In the genomic region with DNA sequence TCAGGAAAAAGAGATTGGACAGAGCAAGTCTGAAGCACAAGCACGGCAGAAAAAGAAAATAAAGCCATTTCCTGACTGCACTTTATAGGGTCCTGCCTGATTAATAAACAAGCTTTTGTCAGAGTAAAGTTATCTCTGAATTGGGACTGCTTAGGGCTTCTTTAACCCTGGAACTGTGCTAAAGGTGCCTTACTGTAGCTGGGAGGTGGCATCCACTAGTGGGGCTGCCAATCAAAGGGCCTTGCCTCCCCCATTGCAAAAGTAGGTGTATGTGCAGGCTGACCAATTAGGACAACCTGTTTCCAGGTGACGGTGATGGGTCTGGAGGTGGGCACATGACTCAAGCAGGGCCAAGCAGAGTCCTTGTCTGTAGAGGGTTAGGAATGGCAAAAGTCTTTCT, we compare ENCODE assay signal across 20 cellular contexts.
"Had no signal": no experiment of that assay in that cellular context is flagged by ENCODE, and none has a peak within 500 bp of the region (broad histone marks: within the 10 kb centered on the region; RNA-seq: fewer than 3 reads in every experiment).

No MANE protein-coding gene starts in this region.

- H3K4me1 ChIP-seq: colonic mucosa, gastrocnemius medialis, left ventricle myocardium inferior, prostate gland, right atrium auricular region had no signal

- FAIRE-seq: endometrium, kidney had no signal

- H3K27ac ChIP-seq: brain microvascular endothelial cell, colonic mucosa, gastrocnemius medialis, left ventricle myocardium inferior, prostate gland, right atrium auricular region had no signal

- H3K9me3 Mint-ChIP-seq: activated naive CD8-positive, alpha-beta T cell treated with anti-CD3 and anti-CD28 coated beads, Interleukin-2, amount 10 ng/mL, durations not matched to agents 7 days and 5 days; neural crest cell had no signal

- H3K27me3 ChIP-seq: brain microvascular endothelial cell, colonic mucosa, gastrocnemius medialis, right atrium auricular region had no signal

- H3K36me3 ChIP-seq: brain microvascular endothelial cell, colonic mucosa, gastrocnemius medialis, left ventricle myocardium inferior, prostate gland, right atrium auricular region had no signal

- H3K27ac Mint-ChIP-seq: activated naive CD8-positive, alpha-beta T cell treated with anti-CD3 and anti-CD28 coated beads, Interleukin-2, amount 10 ng/mL, durations not matched to agents 7 days and 5 days; naive B cell had no signal

- DNase-seq: activated CD4-positive, alpha-beta T cell treated with anti-CD3 and anti-CD28 coated beads, Interleukin-2, amount 50 U/mL, for 48 hours; activated naive CD4-positive, alpha-beta T cell; activated naive CD8-positive, alpha-beta T cell treated with anti-CD3 and anti-CD28 coated beads, Interleukin-2, amount 10 ng/mL, durations not matched to agents 7 days and 5 days; brain microvascular endothelial cell; central memory CD4-positive, alpha-beta T cell; colonic mucosa; gastrocnemius medialis; head of caudate nucleus; kidney; left ventricle myocardium inferior; mucosa of descending colon; naive B cell; stimulated activated CD4-positive, alpha-beta T cell treated with anti-CD3 and anti-CD28 coated beads, Interleukin-2, amount 100 ng/mL, for 24 hours; stimulated activated naive CD4-positive, alpha-beta T cell treated with Interleukin-2 at 50 U/mL for 16 hours; trophoblast cell had no signal

- H3K4me3 ChIP-seq: colonic mucosa, gastrocnemius medialis, left ventricle myocardium inferior, mucosa of descending colon, prostate gland, right atrium auricular region had no signal

- ATAC-seq: esophagus mucosa, gastrocnemius medialis had no signal

- H3K9me3 ChIP-seq: colonic mucosa, gastrocnemius medialis, left ventricle myocardium inferior, mucosa of descending colon, prostate gland, right atrium auricular region had no signal

- H3K4me3 Mint-ChIP-seq: activated naive CD8-positive, alpha-beta T cell treated with anti-CD3 and anti-CD28 coated beads, Interleukin-2, amount 10 ng/mL, durations not matched to agents 7 days and 5 days; naive B cell; neural crest cell had no signal
